In the genomic region with DNA sequence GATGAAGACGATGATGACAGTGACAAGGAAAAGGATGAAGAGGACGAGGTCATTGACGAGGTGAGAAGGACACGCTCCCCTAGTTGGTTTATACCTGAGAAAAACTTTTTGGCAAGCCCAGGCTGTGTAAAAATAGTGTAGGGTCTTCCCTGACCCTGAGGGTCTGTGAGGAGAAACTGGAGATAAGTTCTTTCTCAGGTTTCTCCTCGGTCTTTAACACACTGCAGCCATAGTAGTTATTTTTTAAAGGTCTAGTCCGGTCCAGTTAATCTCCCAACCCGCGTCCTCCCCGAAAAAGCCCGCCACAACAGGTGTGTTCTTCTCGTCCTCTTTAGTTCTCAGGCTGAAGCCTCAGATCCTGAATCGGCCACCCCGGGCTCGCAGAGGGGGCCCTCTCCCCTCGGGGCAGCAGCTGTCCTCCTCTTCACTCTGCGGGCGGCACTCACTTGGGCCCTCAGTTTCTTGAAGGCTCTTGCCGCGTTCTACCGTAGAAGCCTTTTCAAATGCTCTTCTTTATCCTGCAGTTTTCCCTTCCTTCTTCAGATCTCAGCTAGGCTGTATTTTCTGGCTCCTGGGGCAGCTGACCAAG, we compare ENCODE assay signal across 8 cellular contexts. TPM values are rescaled to one million over a fixed set of nuclear protein-coding genes. Genes with fewer than 3 reads are reported as not detected.
DNase-seq lines count a peak whose midpoint lies in the region; ATAC-seq, FAIRE-seq and TF ChIP-seq lines count a peak whose summit lies in the region.

No MANE protein-coding gene starts in this region.

- H3K27ac Mint-ChIP-seq in activated naive CD4-positive, alpha-beta T cell treated with anti-CD3 and anti-CD28 coated beads for 36 hours, result no peak overlapping the region
- H3K27ac Mint-ChIP-seq in chondrocyte (ENCODE audit: unreplicated experiment), result no peak overlapping the region

- H3K36me3 Mint-ChIP-seq in activated naive CD4-positive, alpha-beta T cell treated with anti-CD3 and anti-CD28 coated beads for 36 hours (ENCODE audit: low read depth), result peaks cover 19% of the 10 kb centered on the region
- H3K36me3 Mint-ChIP-seq in chondrocyte (ENCODE audit: low read depth), result peaks cover 8% of the 10 kb centered on the region

- FAIRE-seq in GM12892 (lab: Jason Lieb, UNC), result peak; percentile 17

- intact Hi-C loops in activated naive CD4-positive, alpha-beta T cell treated with anti-CD3 and anti-CD28 coated beads for 36 hours (cut with micrococcal nuclease), result loop anchor here (1.0 to 10.0 kb wide), 5 partner anchors 73 to 1359 kb away; partner anchors contain the start of genes ABRAXAS2, EDRF1, FANK1 and LHPP
- intact Hi-C loops in head of caudate nucleus (cut with DNase I), result no loop called here

- no peak overlapping the region for H3K4me3 Mint-ChIP-seq in activated naive CD4-positive, alpha-beta T cell treated with anti-CD3 and anti-CD28 coated beads for 36 hours
- H3K4me3 Mint-ChIP-seq in chondrocyte (ENCODE audit: unreplicated experiment), result no peak overlapping the region

- TF ChIP-seq CTCF in kidney epithelial cell (IDR thresholded peaks at IDR 0.05; ENCODE audit: insufficient read depth, low read length, poor library complexity, severe bottlenecking) (no peak), tibial nerve (IDR thresholded peaks at IDR 0.05) (no peak), chondrocyte (IDR thresholded peaks at IDR 0.05) (no peak)

- TF ChIP-seq POLR2A in GM12892 (IDR thresholded peaks at IDR 0.05; ENCODE audit: low read depth, low read length) (no peak), tibial nerve (IDR thresholded peaks at IDR 0.05) (no peak)

- peaks cover 3% of the 10 kb centered on the region for H3K36me3 ChIP-seq in kidney epithelial cell (ENCODE audit: control insufficient read depth, insufficient read depth, low read length)
- H3K36me3 ChIP-seq in tibial nerve, result peaks cover 0 to 19% (median 11%) of the 10 kb centered on the region in 3 donors

- peaks cover 33% of the 10 kb centered on the region for H3K4me1 Mint-ChIP-seq in activated naive CD4-positive, alpha-beta T cell treated with anti-CD3 and anti-CD28 coated beads for 36 hours (ENCODE audit: low read depth)
- H3K4me1 Mint-ChIP-seq in chondrocyte (ENCODE audit: low read depth), result peaks cover 25% of the 10 kb centered on the region

- no peak for TF ChIP-seq EP300 in tibial nerve (IDR thresholded peaks at IDR 0.05)

- DNase-seq in GM12892 (ENCODE audit: insufficient read length) (no peak), kidney epithelial cell (ENCODE audit: low read depth) (no peak), tibial nerve (ENCODE audit: low spot score in 2 of 2) (no peak), head of caudate nucleus (no peak), C1 segment of cervical spinal cord (lab: John Stamatoyannopoulos, UW) (no peak), chondrocyte (ENCODE audit: low spot score) (no peak)
- peak; percentile 9 for DNase-seq in activated naive CD4-positive, alpha-beta T cell treated with anti-CD3 and anti-CD28 coated beads for 36 hours

- H3K4me3 ChIP-seq in kidney epithelial cell (ENCODE audit: low read depth, low read length), result peak overlapping the region; percentile 77
- peak overlapping the region; percentile 75 to 98 (median 91) for H3K4me3 ChIP-seq in tibial nerve

- peak; percentile 3 for ATAC-seq in HG03432 (IDR thresholded peaks at IDR 0.05; ENCODE audit: unreplicated experiment)

- H3K27me3 ChIP-seq in kidney epithelial cell (ENCODE audit: control insufficient read depth, insufficient read depth, low read length) (no peaks in the 10 kb centered on the region), tibial nerve (no peaks in the 10 kb centered on the region)

- H3K4me1 ChIP-seq in tibial nerve, result peaks cover 0 to 48% (median 23%) of the 10 kb centered on the region in 4 donors

- H3K27ac ChIP-seq in tibial nerve, result peak overlapping the region; percentile 56 to 93 (median 87)

- no peaks in the 10 kb centered on the region for H3K9me3 Mint-ChIP-seq in activated naive CD4-positive, alpha-beta T cell treated with anti-CD3 and anti-CD28 coated beads for 36 hours
- no peaks in the 10 kb centered on the region for H3K9me3 Mint-ChIP-seq in chondrocyte (ENCODE audit: low read depth)

- H3K9me3 ChIP-seq in tibial nerve, result no peaks in the 10 kb centered on the region

- CTCF ChIA-PET in activated naive CD4-positive, alpha-beta T cell treated with anti-CD3 and anti-CD28 coated beads for 36 hours (lab: Charles Lee), result no interaction called here

- H3K27me3 Mint-ChIP-seq in activated naive CD4-positive, alpha-beta T cell treated with anti-CD3 and anti-CD28 coated beads for 36 hours (ENCODE audit: low read depth), result no peaks in the 10 kb centered on the region
- no peaks in the 10 kb centered on the region for H3K27me3 Mint-ChIP-seq in chondrocyte (ENCODE audit: low read depth)

- 0 to 1% methylated on average over 20 of the region's 20 CpGs for WGBS in tibial nerve, 2 donors

RNA-seq across cellular contexts. Expression of gene BCCIP, which starts 0.4 kb away (rescaled TPM):
- polyA plus RNA-seq in GM12892 (2012; ENCODE audit: missing spikeins), result 91.6 TPM
- total RNA-seq in activated naive CD4-positive, alpha-beta T cell treated with anti-CD3 and anti-CD28 coated beads for 36 hours, result 100 to 1,000 TPM; 103 to 107 TPM
- 32.7 and 40.0 TPM in 2 replicates for total RNA-seq in kidney epithelial cell
- 10 to 100 TPM; 22.0 to 40.0 (median 33.6) TPM for total RNA-seq in tibial nerve
- 25.7 to 43.3 TPM (median 25.9 TPM) in 3 replicates for total RNA-seq in chondrocyte

RNA-seq across cellular contexts. Expression of gene UROS, which starts 0.7 kb away (rescaled TPM):
- 65.8 TPM for polyA plus RNA-seq in GM12892 (2012; ENCODE audit: missing spikeins)
- total RNA-seq in activated naive CD4-positive, alpha-beta T cell treated with anti-CD3 and anti-CD28 coated beads for 36 hours, result 10 to 100 TPM; 30.8 to 32.9 TPM
- total RNA-seq in kidney epithelial cell (70.5 and 82.5 TPM in 2 replicates), tibial nerve (10 to 100 TPM; 28.8 to 55.7 (median 44.6) TPM), chondrocyte (65.7 to 73.8 TPM (median 69.6 TPM) in 3 replicates)

RNA-seq across cellular contexts. Expression of gene MMP21, which starts 48.1 kb away (rescaled TPM):
- polyA plus RNA-seq in GM12892 (2012; ENCODE audit: missing spikeins), result not detected
- not detected for total RNA-seq in activated naive CD4-positive, alpha-beta T cell treated with anti-CD3 and anti-CD28 coated beads for 36 hours
- total RNA-seq in kidney epithelial cell, result 0.07 and 0.08 TPM in 2 replicates
- total RNA-seq in tibial nerve, result under 1 TPM in 3 of 4 donors, not detected in 1; 0.22 to 0.59 (median 0.30) TPM
- not detected in 3 replicates for total RNA-seq in chondrocyte

RNA-seq across cellular contexts. Expression of gene DHX32, which starts 57.3 kb away (rescaled TPM):
- 16.1 TPM for polyA plus RNA-seq in GM12892 (2012; ENCODE audit: missing spikeins)
- 10 to 100 TPM; 13.4 to 15.7 TPM for total RNA-seq in activated naive CD4-positive, alpha-beta T cell treated with anti-CD3 and anti-CD28 coated beads for 36 hours
- 33.4 and 37.2 TPM in 2 replicates for total RNA-seq in kidney epithelial cell
- 10 to 100 TPM; 12.5 to 19.5 (median 15.8) TPM for total RNA-seq in tibial nerve
- total RNA-seq in chondrocyte, result 24.0 to 32.5 TPM (median 29.2 TPM) in 3 replicates
